Comparison of ENCODE assay signal across 31 cellular contexts in the genomic region with DNA sequence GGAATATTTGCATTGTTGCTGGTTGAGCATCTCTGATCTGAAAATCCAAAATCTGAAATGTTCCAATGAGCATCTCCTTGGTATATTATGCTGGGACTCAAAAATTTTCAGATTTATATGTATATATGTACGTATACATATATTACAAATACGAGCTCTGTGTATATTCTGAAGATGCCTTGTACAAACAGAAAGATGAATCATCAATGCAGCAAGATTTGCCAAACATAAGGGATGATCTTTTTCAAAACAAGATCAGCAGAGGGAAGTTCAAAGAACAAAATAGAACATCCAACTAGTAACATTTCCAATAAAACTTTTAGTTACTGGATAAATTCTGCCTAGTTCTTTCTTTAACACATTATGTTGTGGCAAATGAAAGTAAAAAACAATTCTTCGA. TPM values are rescaled to one million over a fixed set of nuclear protein-coding genes. Genes with fewer than 3 reads are reported as not detected.
DNase-seq lines count a peak whose midpoint lies in the region; ATAC-seq, FAIRE-seq and TF ChIP-seq lines count a peak whose summit lies in the region.
"Had no signal": no experiment of that assay in that cellular context is flagged by ENCODE, and none has a peak within 500 bp of the region (broad histone marks: within the 10 kb centered on the region; RNA-seq: fewer than 3 reads in every experiment).

No MANE protein-coding gene starts in this region.

- no peak overlapping the region for H2AFZ ChIP-seq in fibroblast of lung (ENCODE audit: low read length)

- ATAC-seq in RWPE2 (ENCODE audit: low read depth), result 0 out of 3 replicates have a peak, but pooled peaks have one; percentile 51
- ATAC-seq: activated naive CD4-positive, alpha-beta T cell treated with anti-CD3 and anti-CD28 coated beads, Interleukin-2, amount 50 U/mL, for 72 hours; activated T-helper 17 cell treated with anti-CD3 and anti-CD28 coated beads, Interleukin-2, amount 50 U/mL, for 72 hours; effector memory CD8-positive, alpha-beta T cell; left cardiac atrium; natural killer cell treated with Interleukin-12 subunit alpha and Interleukin-12 subunit beta and Interleukin-15 and Interleukin-18, amount 100 ng/mL, for 72 hours; stimulated activated naive CD8-positive, alpha-beta T cell treated with anti-CD3 and anti-CD28 coated beads, Interleukin-15, Interleukin-2, amounts not matched to agents 100 U/mL and 50 U/mL, for 24 hours had no signal

- H3K4me1 Mint-ChIP-seq in activated naive CD4-positive, alpha-beta T cell treated with anti-CD3 and anti-CD28 coated beads, Interleukin-2, amount 10 ng/mL, durations not matched to agents 7 days and 5 days, result peaks cover 2% of the 10 kb centered on the region

- H3K27me3 Mint-ChIP-seq in activated naive CD4-positive, alpha-beta T cell treated with anti-CD3 and anti-CD28 coated beads, Interleukin-2, amount 10 ng/mL, durations not matched to agents 7 days and 5 days, result no peaks in the 10 kb centered on the region
- H3K27me3 Mint-ChIP-seq: activated T-helper 17 cell treated with anti-CD3 and anti-CD28 coated beads, Interleukin-2, amount 50 U/mL, for 72 hours; effector memory CD8-positive, alpha-beta T cell; natural killer cell treated with Interleukin-12 subunit alpha and Interleukin-12 subunit beta and Interleukin-15 and Interleukin-18, amount 100 ng/mL, for 72 hours had no signal

- H4K20me1 ChIP-seq in fibroblast of lung (ENCODE audit: control insufficient read depth, extremely low read depth, insufficient read depth, low read length), result no peaks in the 10 kb centered on the region

- no peaks in the 10 kb centered on the region for H3K79me2 ChIP-seq in fibroblast of lung (ENCODE audit: control insufficient read depth, insufficient read depth, low read length)

- H3K4me1 ChIP-seq in RWPE2 (ENCODE audit: insufficient read depth, poor library complexity, severe bottlenecking) (peaks cover 13% of the 10 kb centered on the region), fibroblast of lung (ENCODE audit: control insufficient read depth, extremely low read depth, insufficient read depth, low read length) (no peaks in the 10 kb centered on the region)
- H3K4me1 ChIP-seq: Peyer's patch had no signal

- TF ChIP-seq CTCF in RWPE2 (IDR thresholded peaks at IDR 0.05; ENCODE audit: poor library complexity, severe bottlenecking), result no peak
- no peak for TF ChIP-seq CTCF in fibroblast of lung (conservative IDR thresholded peaks at IDR 0.05 in 1 of 2, IDR thresholded peaks at IDR 0.05 in 1 of 2; ENCODE audit: low read depth in 1 of 2, low read length in 2 of 2)

- H3K36me3 ChIP-seq in RWPE2 (ENCODE audit: low read depth) (no peaks in the 10 kb centered on the region), fibroblast of lung (ENCODE audit: control insufficient read depth, insufficient read depth, low read length) (no peaks in the 10 kb centered on the region)
- H3K36me3 ChIP-seq: Peyer's patch had no signal

- H3K36me3 Mint-ChIP-seq in activated naive CD4-positive, alpha-beta T cell treated with anti-CD3 and anti-CD28 coated beads, Interleukin-2, amount 10 ng/mL, durations not matched to agents 7 days and 5 days, result peaks cover 10% of the 10 kb centered on the region
- H3K36me3 Mint-ChIP-seq: natural killer cell treated with Interleukin-12 subunit alpha and Interleukin-12 subunit beta and Interleukin-15 and Interleukin-18, amount 100 ng/mL, for 72 hours had no signal

- DNase-seq in GM03348 (ENCODE audit: low spot score), result peak; percentile 13
- DNase-seq in RWPE2 (ENCODE audit: low spot score), result no peak
- DNase-seq in fibroblast of lung (ENCODE audit: low read depth in 2 of 2), result peak; percentile 5 to 43
- peak; percentile 1 for DNase-seq in skeletal muscle cell (ENCODE audit: low read depth)
- DNase-seq in stimulated activated CD4-positive, alpha-beta T cell treated with anti-CD3 and anti-CD28 coated beads, Interleukin-2, amount 100 ng/mL, for 24 hours, result no peak
- no peak for DNase-seq in activated naive CD4-positive, alpha-beta T cell treated with anti-CD3 and anti-CD28 coated beads, Interleukin-2, amount 10 ng/mL, durations not matched to agents 7 days and 5 days
- DNase-seq in MV-4-11 (lab: John Stamatoyannopoulos, UW), result no peak
- DNase-seq in GM12891 (ENCODE audit: insufficient read length, low spot score), result no peak
- DNase-seq: activated CD4-positive, alpha-beta T cell treated with anti-CD3 and anti-CD28 coated beads for 4 hours; aorta; C1 segment of cervical spinal cord; effector memory CD8-positive, alpha-beta T cell; erythroblast; GF-D8; H7; hypothalamus; left cardiac atrium; NCI-H1436 treated with DMSO at 0.1 percent for 48 hours; NCI-H2081 treated with DMSO at 0.1 percent for 48 hours; NCI-H226; NCI-H69; occipital lobe; Peyer's patch; stimulated activated naive CD8-positive, alpha-beta T cell treated with anti-CD3 and anti-CD28 coated beads, Interleukin-15, Interleukin-2, amounts not matched to agents 100 U/mL and 50 U/mL, for 24 hours; testis had no signal

- no peak overlapping the region for H3K4me3 ChIP-seq in RWPE2 (ENCODE audit: severe bottlenecking)
- H3K4me3 ChIP-seq in fibroblast of lung (replicated peaks in 1 of 4; ENCODE audit: control extremely low read depth in 1 of 4, insufficient read depth in 1 of 4, low read depth in 3 of 4, low read length in 4 of 4), result no peak overlapping the region
- H3K4me3 ChIP-seq in skeletal muscle cell (ENCODE audit: low read depth, low read length), result no peak overlapping the region
- H3K4me3 ChIP-seq: coronary artery, lung, Peyer's patch, testis had no signal

- H3K9me3 Mint-ChIP-seq in activated naive CD4-positive, alpha-beta T cell treated with anti-CD3 and anti-CD28 coated beads, Interleukin-2, amount 10 ng/mL, durations not matched to agents 7 days and 5 days, result peaks cover 10% of the 10 kb centered on the region
- H3K9me3 Mint-ChIP-seq: activated T-helper 17 cell treated with anti-CD3 and anti-CD28 coated beads, Interleukin-2, amount 50 U/mL, for 72 hours; natural killer cell treated with Interleukin-12 subunit alpha and Interleukin-12 subunit beta and Interleukin-15 and Interleukin-18, amount 100 ng/mL, for 72 hours had no signal

- no peak overlapping the region for H3K27ac ChIP-seq in RWPE2 (ENCODE audit: poor library complexity, severe bottlenecking)
- H3K27ac ChIP-seq in fibroblast of lung (ENCODE audit: insufficient read depth, low read length), result no peak overlapping the region
- H3K27ac ChIP-seq: coronary artery, Peyer's patch, testis, VCaP had no signal

- CTCF ChIA-PET in activated naive CD4-positive, alpha-beta T cell treated with anti-CD3 and anti-CD28 coated beads, Interleukin-2, amount 10 ng/mL, durations not matched to agents 7 days and 5 days (lab: Charles Lee), result interaction anchor here (0.8 to 1.4 kb wide), 2 partner anchors 23 to 27 kb away, joined by 3 to 4 read pairs; no protein-coding TSS in a partner anchor

- no peak overlapping the region for H3K4me3 Mint-ChIP-seq in activated naive CD4-positive, alpha-beta T cell treated with anti-CD3 and anti-CD28 coated beads, Interleukin-2, amount 10 ng/mL, durations not matched to agents 7 days and 5 days
- H3K4me3 Mint-ChIP-seq: activated T-helper 17 cell treated with anti-CD3 and anti-CD28 coated beads, Interleukin-2, amount 50 U/mL, for 72 hours; effector memory CD8-positive, alpha-beta T cell; natural killer cell treated with Interleukin-12 subunit alpha and Interleukin-12 subunit beta and Interleukin-15 and Interleukin-18, amount 100 ng/mL, for 72 hours had no signal

- FAIRE-seq in GM12891 (lab: Jason Lieb, UNC), result no peak

- no peak overlapping the region for H3K4me2 ChIP-seq in fibroblast of lung (ENCODE audit: extremely low read depth, insufficient read depth, low read length)

- no peak overlapping the region for H3K9ac ChIP-seq in fibroblast of lung (ENCODE audit: insufficient read depth, low read length)

- H3K9me3 ChIP-seq in RWPE2 (ENCODE audit: severe bottlenecking) (no peaks in the 10 kb centered on the region), fibroblast of lung (ENCODE audit: control insufficient read depth, insufficient read depth, low read depth, low read length) (no peaks in the 10 kb centered on the region)
- H3K9me3 ChIP-seq: Peyer's patch, testis had no signal

- no peak overlapping the region for H3K27ac Mint-ChIP-seq in activated naive CD4-positive, alpha-beta T cell treated with anti-CD3 and anti-CD28 coated beads, Interleukin-2, amount 10 ng/mL, durations not matched to agents 7 days and 5 days
- H3K27ac Mint-ChIP-seq: activated naive CD4-positive, alpha-beta T cell treated with anti-CD3 and anti-CD28 coated beads, Interleukin-2, amount 50 U/mL, for 72 hours; activated T-helper 17 cell treated with anti-CD3 and anti-CD28 coated beads, Interleukin-2, amount 50 U/mL, for 72 hours; effector memory CD8-positive, alpha-beta T cell; natural killer cell treated with Interleukin-12 subunit alpha and Interleukin-12 subunit beta and Interleukin-15 and Interleukin-18, amount 100 ng/mL, for 72 hours had no signal

- TF ChIP-seq POLR2A in GM12891 (IDR thresholded peaks at IDR 0.05; ENCODE audit: low read depth, low read length), result no peak

- no peaks in the 10 kb centered on the region for H3K27me3 ChIP-seq in RWPE2 (ENCODE audit: insufficient read depth, poor library complexity, severe bottlenecking)
- H3K27me3 ChIP-seq in fibroblast of lung (ENCODE audit: control insufficient read depth, insufficient read depth, low read length), result no peaks in the 10 kb centered on the region
- H3K27me3 ChIP-seq: Peyer's patch, testis had no signal

TF ChIP-seq in GM12891, 5 proteins besides CTCF, POLR2A, EP300 and RAD21:
- TF ChIP-seq POU2F2 (IDR thresholded peaks at IDR 0.05; ENCODE audit: low read depth, low read length) (no peak), POLR2AphosphoS5 (IDR thresholded peaks at IDR 0.05; ENCODE audit: low read depth, low read length) (no peak), PAX5 (IDR thresholded peaks at IDR 0.05; ENCODE audit: insufficient read depth, low read length, severe bottlenecking) (no peak), TAF1 (IDR thresholded peaks at IDR 0.05; ENCODE audit: low read depth, low read length) (no peak), SPI1 (IDR thresholded peaks at IDR 0.05; ENCODE audit: low read depth, low read length) (no peak)
TF ChIP-seq in GM12891: peak in this region for 0.

RNA-seq across cellular contexts. Expression of a gene that starts 42.5 kb away (rescaled TPM):
- total RNA-seq in fibroblast of lung, result 90.1 and 106 TPM in 2 replicates
- polyA plus RNA-seq in fibroblast of lung, result 16.5 and 17.4 TPM in 2 replicates
- 20.4 and 21.7 TPM in 2 replicates for polyA plus RNA-seq in fibroblast of lung (2012)
- 48.9 and 104 TPM in 2 replicates for polyA minus RNA-seq in fibroblast of lung (ENCODE audit: low replicate concordance)
- 54.4 TPM for polyA plus RNA-seq in GM12891 (2012; ENCODE audit: low read depth, missing spikeins)

Comparison
In these comparisons a context has a peak if more than half of its experiments do, and no peak if none do; other contexts are left out.
1. DNase-seq: peak in GM03348 (single experiment), fibroblast of lung (2 of 2) and skeletal muscle cell (single experiment); none in RWPE2 (single experiment), stimulated activated CD4-positive, alpha-beta T cell treated with anti-CD3 and anti-CD28 coated beads, Interleukin-2, amount 100 ng/mL, for 24 hours (0 of 2), activated naive CD4-positive, alpha-beta T cell treated with anti-CD3 and anti-CD28 coated beads, Interleukin-2, amount 10 ng/mL, durations not matched to agents 7 days and 5 days (single experiment), MV-4-11 (single experiment) and GM12891 (single experiment).